Comparison of ENCODE assay signal across 2 cellular contexts in the genomic region with DNA sequence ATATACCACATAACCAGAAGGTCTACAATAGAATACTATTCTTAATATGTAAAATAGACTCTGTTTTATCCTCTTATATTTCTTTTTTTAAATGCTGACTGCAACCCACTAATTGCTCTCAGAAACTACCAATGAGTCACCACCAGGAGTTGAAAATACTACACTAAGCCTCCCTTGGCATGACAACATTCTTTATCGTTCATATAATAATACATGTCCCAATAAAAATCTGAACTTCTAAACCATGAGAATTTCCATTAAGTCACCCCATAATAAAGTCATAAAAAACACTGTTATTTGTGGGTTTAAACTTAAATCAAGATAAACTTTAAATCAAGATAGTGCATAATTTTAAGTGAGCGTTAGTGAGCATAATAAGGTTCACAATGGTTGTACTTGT.
A peak's percentile ranks its signal among the peaks of the same experiment; 100 is the strongest.
TF ChIP-seq lines count a peak whose summit lies in the region.

No MANE protein-coding gene starts in this region.

TF ChIP-seq in HEK293, 187 proteins besides CTCF, POLR2A, EP300 and RAD21 (continued from another document and continues in another):
- TF ChIP-seq FEZF1 (tag by site-specific recombination; IDR thresholded peaks at IDR 0.05): peak; percentile 9; the same call in 1 of the 2 replicates
- TF ChIP-seq, protein P1, sequence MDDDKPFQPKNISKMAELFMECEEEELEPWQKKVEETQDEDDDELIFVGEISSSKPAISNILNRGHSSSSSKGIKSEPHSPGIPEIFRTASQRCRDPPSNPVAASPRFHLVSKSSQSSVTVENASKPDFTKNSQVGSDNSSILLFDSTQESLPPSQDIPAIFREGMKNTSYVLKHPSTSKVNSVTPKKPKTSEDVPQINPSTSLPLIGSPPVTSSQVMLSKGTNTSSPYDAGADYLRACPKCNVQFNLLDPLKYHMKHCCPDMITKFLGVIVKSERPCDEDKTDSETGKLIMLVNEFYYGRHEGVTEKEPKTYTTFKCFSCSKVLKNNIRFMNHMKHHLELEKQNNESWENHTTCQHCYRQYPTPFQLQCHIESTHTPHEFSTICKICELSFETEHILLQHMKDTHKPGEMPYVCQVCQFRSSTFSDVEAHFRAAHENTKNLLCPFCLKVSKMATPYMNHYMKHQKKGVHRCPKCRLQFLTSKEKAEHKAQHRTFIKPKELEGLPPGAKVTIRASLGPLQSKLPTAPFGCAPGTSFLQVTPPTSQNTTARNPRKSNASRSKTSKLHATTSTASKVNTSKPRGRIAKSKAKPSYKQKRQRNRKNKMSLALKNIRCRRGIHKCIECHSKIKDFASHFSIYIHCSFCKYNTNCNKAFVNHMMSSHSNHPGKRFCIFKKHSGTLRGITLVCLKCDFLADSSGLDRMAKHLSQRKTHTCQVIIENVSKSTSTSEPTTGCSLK (tag by site-specific recombination; IDR thresholded peaks at IDR 0.05): no peak
- no peak for TF ChIP-seq ZNF266 (tag by site-specific recombination; IDR thresholded peaks at IDR 0.05; ENCODE audit: low read depth)
- TF ChIP-seq, protein P2, sequence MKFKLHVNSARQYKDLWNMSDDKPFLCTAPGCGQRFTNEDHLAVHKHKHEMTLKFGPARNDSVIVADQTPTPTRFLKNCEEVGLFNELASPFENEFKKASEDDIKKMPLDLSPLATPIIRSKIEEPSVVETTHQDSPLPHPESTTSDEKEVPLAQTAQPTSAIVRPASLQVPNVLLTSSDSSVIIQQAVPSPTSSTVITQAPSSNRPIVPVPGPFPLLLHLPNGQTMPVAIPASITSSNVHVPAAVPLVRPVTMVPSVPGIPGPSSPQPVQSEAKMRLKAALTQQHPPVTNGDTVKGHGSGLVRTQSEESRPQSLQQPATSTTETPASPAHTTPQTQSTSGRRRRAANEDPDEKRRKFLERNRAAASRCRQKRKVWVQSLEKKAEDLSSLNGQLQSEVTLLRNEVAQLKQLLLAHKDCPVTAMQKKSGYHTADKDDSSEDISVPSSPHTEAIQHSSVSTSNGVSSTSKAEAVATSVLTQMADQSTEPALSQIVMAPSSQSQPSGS (tag by site-specific recombination; IDR thresholded peaks at IDR 0.05; ENCODE audit: low read depth): peak; percentile 25; the same call in 1 of the 2 replicates
- TF ChIP-seq SP7 (tag by site-specific recombination; IDR thresholded peaks at IDR 0.05): peak; percentile 88
- no peak for TF ChIP-seq ZNF501 (tag by site-specific recombination; IDR thresholded peaks at IDR 0.05)
- TF ChIP-seq, protein P3, sequence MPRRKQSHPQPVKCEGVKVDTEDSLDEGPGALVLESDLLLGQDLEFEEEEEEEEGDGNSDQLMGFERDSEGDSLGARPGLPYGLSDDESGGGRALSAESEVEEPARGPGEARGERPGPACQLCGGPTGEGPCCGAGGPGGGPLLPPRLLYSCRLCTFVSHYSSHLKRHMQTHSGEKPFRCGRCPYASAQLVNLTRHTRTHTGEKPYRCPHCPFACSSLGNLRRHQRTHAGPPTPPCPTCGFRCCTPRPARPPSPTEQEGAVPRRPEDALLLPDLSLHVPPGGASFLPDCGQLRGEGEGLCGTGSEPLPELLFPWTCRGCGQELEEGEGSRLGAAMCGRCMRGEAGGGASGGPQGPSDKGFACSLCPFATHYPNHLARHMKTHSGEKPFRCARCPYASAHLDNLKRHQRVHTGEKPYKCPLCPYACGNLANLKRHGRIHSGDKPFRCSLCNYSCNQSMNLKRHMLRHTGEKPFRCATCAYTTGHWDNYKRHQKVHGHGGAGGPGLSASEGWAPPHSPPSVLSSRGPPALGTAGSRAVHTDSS (tag by site-specific recombination; IDR thresholded peaks at IDR 0.05): no peak
- no peak for TF ChIP-seq ZNF174 (tag by site-specific recombination; IDR thresholded peaks at IDR 0.05)
- peak; percentile 30; the same call in 1 of the 2 replicates for TF ChIP-seq ZNF366 (tag by site-specific recombination; conservative IDR thresholded peaks at IDR 0.05)
- TF ChIP-seq ZNF510 (tag by site-specific recombination; IDR thresholded peaks at IDR 0.05; ENCODE audit: insufficient replicate concordance): no peak
- TF ChIP-seq ZNF133 (tag by site-specific recombination; IDR thresholded peaks at IDR 0.05): no peak
- no peak for TF ChIP-seq ZNF433 (tag by site-specific recombination; IDR thresholded peaks at IDR 0.05; ENCODE audit: low read depth)
- 0 out of 2 replicates have a peak, but pooled peaks have one; percentile 45 for TF ChIP-seq ZNF660 (tag by site-specific recombination; IDR thresholded peaks at IDR 0.05)
- TF ChIP-seq ZNF629 (tag by site-specific recombination; IDR thresholded peaks at IDR 0.05): peak; percentile 39; the same call in 1 of the 2 replicates
- TF ChIP-seq, protein P4, sequence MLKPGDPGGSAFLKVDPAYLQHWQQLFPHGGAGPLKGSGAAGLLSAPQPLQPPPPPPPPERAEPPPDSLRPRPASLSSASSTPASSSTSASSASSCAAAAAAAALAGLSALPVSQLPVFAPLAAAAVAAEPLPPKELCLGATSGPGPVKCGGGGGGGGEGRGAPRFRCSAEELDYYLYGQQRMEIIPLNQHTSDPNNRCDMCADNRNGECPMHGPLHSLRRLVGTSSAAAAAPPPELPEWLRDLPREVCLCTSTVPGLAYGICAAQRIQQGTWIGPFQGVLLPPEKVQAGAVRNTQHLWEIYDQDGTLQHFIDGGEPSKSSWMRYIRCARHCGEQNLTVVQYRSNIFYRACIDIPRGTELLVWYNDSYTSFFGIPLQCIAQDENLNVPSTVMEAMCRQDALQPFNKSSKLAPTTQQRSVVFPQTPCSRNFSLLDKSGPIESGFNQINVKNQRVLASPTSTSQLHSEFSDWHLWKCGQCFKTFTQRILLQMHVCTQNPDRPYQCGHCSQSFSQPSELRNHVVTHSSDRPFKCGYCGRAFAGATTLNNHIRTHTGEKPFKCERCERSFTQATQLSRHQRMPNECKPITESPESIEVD (tag by site-specific recombination; IDR thresholded peaks at IDR 0.05): peak; percentile 93
- peak; percentile 17; the same call in 1 of the 2 replicates for TF ChIP-seq ZNF184 (tag by site-specific recombination; IDR thresholded peaks at IDR 0.05)
- no peak for TF ChIP-seq ZNF341 (tag by site-specific recombination; IDR thresholded peaks at IDR 0.05; ENCODE audit: low read depth)
- no peak for TF ChIP-seq ZNF664 (tag by site-specific recombination; IDR thresholded peaks at IDR 0.05)

TF ChIP-seq in HepG2, 621 proteins besides CTCF, POLR2A, EP300 and RAD21 (continued from another document):
- TF ChIP-seq KLF13 (CRISPR knock-in tag; IDR thresholded peaks at IDR 0.05) (no peak), ZNF550 (CRISPR knock-in tag; IDR thresholded peaks at IDR 0.05; ENCODE audit: borderline replicate concordance) (no peak), TCF7L2 (IDR thresholded peaks at IDR 0.05; ENCODE audit: low read depth, low read length) (no peak), ZNF460 (CRISPR knock-in tag; IDR thresholded peaks at IDR 0.05; ENCODE audit: borderline replicate concordance) (no peak), ZEB1 (IDR thresholded peaks at IDR 0.05; ENCODE audit: insufficient replicate concordance, low read depth) (no peak), KLF12 (CRISPR knock-in tag; IDR thresholded peaks at IDR 0.05; ENCODE audit: borderline replicate concordance) (no peak), ZNF451 (CRISPR knock-in tag; IDR thresholded peaks at IDR 0.05) (no peak), MTF2 (CRISPR knock-in tag; IDR thresholded peaks at IDR 0.05; ENCODE audit: borderline replicate concordance) (no peak), SIN3B (IDR thresholded peaks at IDR 0.05; ENCODE audit: low read length) (no peak)
- TF ChIP-seq, protein P5, sequence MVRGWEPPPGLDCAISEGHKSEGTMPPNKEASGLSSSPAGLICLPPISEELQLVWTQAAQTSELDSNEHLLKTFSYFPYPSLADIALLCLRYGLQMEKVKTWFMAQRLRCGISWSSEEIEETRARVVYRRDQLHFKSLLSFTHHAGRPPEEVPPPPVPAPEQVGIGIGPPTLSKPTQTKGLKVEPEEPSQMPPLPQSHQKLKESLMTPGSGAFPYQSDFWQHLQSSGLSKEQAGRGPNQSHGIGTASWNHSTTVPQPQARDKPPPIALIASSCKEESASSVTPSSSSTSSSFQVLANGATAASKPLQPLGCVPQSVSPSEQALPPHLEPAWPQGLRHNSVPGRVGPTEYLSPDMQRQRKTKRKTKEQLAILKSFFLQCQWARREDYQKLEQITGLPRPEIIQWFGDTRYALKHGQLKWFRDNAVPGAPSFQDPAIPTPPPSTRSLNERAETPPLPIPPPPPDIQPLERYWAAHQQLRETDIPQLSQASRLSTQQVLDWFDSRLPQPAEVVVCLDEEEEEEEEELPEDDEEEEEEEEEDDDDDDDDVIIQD (CRISPR knock-in tag; IDR thresholded peaks at IDR 0.05; ENCODE audit: low read depth): no peak
- TF ChIP-seq, protein P6, sequence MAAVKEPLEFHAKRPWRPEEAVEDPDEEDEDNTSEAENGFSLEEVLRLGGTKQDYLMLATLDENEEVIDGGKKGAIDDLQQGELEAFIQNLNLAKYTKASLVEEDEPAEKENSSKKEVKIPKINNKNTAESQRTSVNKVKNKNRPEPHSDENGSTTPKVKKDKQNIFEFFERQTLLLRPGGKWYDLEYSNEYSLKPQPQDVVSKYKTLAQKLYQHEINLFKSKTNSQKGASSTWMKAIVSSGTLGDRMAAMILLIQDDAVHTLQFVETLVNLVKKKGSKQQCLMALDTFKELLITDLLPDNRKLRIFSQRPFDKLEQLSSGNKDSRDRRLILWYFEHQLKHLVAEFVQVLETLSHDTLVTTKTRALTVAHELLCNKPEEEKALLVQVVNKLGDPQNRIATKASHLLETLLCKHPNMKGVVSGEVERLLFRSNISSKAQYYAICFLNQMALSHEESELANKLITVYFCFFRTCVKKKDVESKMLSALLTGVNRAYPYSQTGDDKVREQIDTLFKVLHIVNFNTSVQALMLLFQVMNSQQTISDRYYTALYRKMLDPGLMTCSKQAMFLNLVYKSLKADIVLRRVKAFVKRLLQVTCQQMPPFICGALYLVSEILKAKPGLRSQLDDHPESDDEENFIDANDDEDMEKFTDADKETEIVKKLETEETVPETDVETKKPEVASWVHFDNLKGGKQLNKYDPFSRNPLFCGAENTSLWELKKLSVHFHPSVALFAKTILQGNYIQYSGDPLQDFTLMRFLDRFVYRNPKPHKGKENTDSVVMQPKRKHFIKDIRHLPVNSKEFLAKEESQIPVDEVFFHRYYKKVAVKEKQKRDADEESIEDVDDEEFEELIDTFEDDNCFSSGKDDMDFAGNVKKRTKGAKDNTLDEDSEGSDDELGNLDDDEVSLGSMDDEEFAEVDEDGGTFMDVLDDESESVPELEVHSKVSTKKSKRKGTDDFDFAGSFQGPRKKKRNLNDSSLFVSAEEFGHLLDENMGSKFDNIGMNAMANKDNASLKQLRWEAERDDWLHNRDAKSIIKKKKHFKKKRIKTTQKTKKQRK (IDR thresholded peaks at IDR 0.05; ENCODE audit: low read length): no peak
- TF ChIP-seq, protein P7, sequence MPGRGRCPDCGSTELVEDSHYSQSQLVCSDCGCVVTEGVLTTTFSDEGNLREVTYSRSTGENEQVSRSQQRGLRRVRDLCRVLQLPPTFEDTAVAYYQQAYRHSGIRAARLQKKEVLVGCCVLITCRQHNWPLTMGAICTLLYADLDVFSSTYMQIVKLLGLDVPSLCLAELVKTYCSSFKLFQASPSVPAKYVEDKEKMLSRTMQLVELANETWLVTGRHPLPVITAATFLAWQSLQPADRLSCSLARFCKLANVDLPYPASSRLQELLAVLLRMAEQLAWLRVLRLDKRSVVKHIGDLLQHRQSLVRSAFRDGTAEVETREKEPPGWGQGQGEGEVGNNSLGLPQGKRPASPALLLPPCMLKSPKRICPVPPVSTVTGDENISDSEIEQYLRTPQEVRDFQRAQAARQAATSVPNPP (CRISPR knock-in tag; IDR thresholded peaks at IDR 0.05): no peak
- TF ChIP-seq, protein P8, sequence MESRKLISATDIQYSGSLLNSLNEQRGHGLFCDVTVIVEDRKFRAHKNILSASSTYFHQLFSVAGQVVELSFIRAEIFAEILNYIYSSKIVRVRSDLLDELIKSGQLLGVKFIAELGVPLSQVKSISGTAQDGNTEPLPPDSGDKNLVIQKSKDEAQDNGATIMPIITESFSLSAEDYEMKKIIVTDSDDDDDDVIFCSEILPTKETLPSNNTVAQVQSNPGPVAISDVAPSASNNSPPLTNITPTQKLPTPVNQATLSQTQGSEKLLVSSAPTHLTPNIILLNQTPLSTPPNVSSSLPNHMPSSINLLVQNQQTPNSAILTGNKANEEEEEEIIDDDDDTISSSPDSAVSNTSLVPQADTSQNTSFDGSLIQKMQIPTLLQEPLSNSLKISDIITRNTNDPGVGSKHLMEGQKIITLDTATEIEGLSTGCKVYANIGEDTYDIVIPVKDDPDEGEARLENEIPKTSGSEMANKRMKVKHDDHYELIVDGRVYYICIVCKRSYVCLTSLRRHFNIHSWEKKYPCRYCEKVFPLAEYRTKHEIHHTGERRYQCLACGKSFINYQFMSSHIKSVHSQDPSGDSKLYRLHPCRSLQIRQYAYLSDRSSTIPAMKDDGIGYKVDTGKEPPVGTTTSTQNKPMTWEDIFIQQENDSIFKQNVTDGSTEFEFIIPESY (CRISPR knock-in tag; IDR thresholded peaks at IDR 0.05): no peak
